ENCODE assay signal across 20 cellular contexts in genomic region chr21:30979054-30979453, GRCh38. TPM values are rescaled to one million over a fixed set of nuclear protein-coding genes. Genes with fewer than 3 reads are reported as not detected.
DNase-seq lines count a peak whose midpoint lies in the region; ATAC-seq and TF ChIP-seq lines count a peak whose summit lies in the region.
"Had no signal": no experiment of that assay in that cellular context is flagged by ENCODE, and none has a peak within 500 bp of the region (broad histone marks: within the 10 kb centered on the region; RNA-seq: fewer than 3 reads in every experiment).

No MANE protein-coding gene starts in this region.

- POLR2A ChIA-PET in CD8-positive, alpha-beta memory T cell (lab: Charles Lee): no interaction called here
- POLR2A ChIA-PET in A673 (lab: Charles Lee; ENCODE audit: low non-redundant PET): no interaction called here

- H3K4me1 Mint-ChIP-seq in CD8-positive, alpha-beta memory T cell: peaks cover 12 to 23% (median 16%) of the 10 kb centered on the region in 3 donors
- H3K4me1 Mint-ChIP-seq in activated naive CD8-positive, alpha-beta T cell treated with anti-CD3 and anti-CD28 coated beads, Interleukin-2, amount 50 U/mL, for 24 hours: peaks cover 9% of the 10 kb centered on the region

- H3K36me3 ChIP-seq in CD8-positive, alpha-beta memory T cell (ENCODE audit: insufficient read depth, low read length): no peaks in the 10 kb centered on the region
- H3K36me3 ChIP-seq in A673 (ENCODE audit: insufficient read depth, low read length, poor library complexity, severe bottlenecking): no peaks in the 10 kb centered on the region
- H3K36me3 ChIP-seq: upper lobe of left lung had no signal

- no peak overlapping the region for H3K27ac ChIP-seq in CD8-positive, alpha-beta memory T cell (ENCODE audit: low read depth, low read length)
- no peak overlapping the region for H3K27ac ChIP-seq in A673 (ENCODE audit: low read depth, low read length, poor library complexity, severe bottlenecking)
- H3K27ac ChIP-seq: HL-60, upper lobe of left lung had no signal

- ATAC-seq in activated CD4-positive, CD25-positive, alpha-beta regulatory T cell treated with anti-CD3 and anti-CD28 coated beads, Interleukin-2, amount 50 U/mL, for 24 hours: peak; percentile 35 to 48
- peak; percentile 58 for ATAC-seq in HG03378 (IDR thresholded peaks at IDR 0.05; ENCODE audit: unreplicated experiment)
- no peak for ATAC-seq in activated naive CD8-positive, alpha-beta T cell treated with anti-CD3 and anti-CD28 coated beads, Interleukin-2, amount 50 U/mL, for 24 hours
- no peak for ATAC-seq in GM19452 (IDR thresholded peaks at IDR 0.05; ENCODE audit: unreplicated experiment)

- peaks cover 0 to under 1% of the 10 kb centered on the region in 2 donors for H3K27me3 Mint-ChIP-seq in CD8-positive, alpha-beta memory T cell
- peaks cover 2% of the 10 kb centered on the region for H3K27me3 Mint-ChIP-seq in activated naive CD8-positive, alpha-beta T cell treated with anti-CD3 and anti-CD28 coated beads, Interleukin-2, amount 50 U/mL, for 24 hours

- peak overlapping the region; percentile 34 for H3K4me3 ChIP-seq in CD8-positive, alpha-beta memory T cell (ENCODE audit: low read length)
- no peak overlapping the region for H3K4me3 ChIP-seq in A673 (ENCODE audit: low read depth, low read length, poor library complexity, severe bottlenecking)
- H3K4me3 ChIP-seq: upper lobe of left lung had no signal

- H3K9me3 ChIP-seq in CD8-positive, alpha-beta memory T cell (ENCODE audit: low read length): no peaks in the 10 kb centered on the region
- H3K9me3 ChIP-seq in A673 (ENCODE audit: low read depth, low read length, poor library complexity, severe bottlenecking): peaks cover 4% of the 10 kb centered on the region
- H3K9me3 ChIP-seq: upper lobe of left lung had no signal

- CTCF ChIA-PET in CD8-positive, alpha-beta memory T cell (lab: Charles Lee): no interaction called here
- CTCF ChIA-PET in A673 (lab: Charles Lee): no interaction called here

- H3K27ac Mint-ChIP-seq in CD8-positive, alpha-beta memory T cell: peak overlapping the region in 7 of 8 donors; percentile 39 to 88 (median 63)
- H3K27ac Mint-ChIP-seq in activated naive CD8-positive, alpha-beta T cell treated with anti-CD3 and anti-CD28 coated beads, Interleukin-2, amount 50 U/mL, for 24 hours: peak overlapping the region; percentile 39

- H3K27me3 ChIP-seq in CD8-positive, alpha-beta memory T cell (ENCODE audit: insufficient read depth, low read length, poor library complexity, severe bottlenecking): no peaks in the 10 kb centered on the region
- H3K27me3 ChIP-seq in A673 (replicated peaks; ENCODE audit: insufficient read depth, low read depth, low read length, poor library complexity): no peaks in the 10 kb centered on the region
- H3K27me3 ChIP-seq: upper lobe of left lung had no signal

- intact Hi-C loops in A673 (cut with micrococcal nuclease; ENCODE audit: unreplicated experiment): no loop called here

- no TSS peak for BruUV-seq in A673 (replicated peaks; lab: Mats Ljungman, UMichigan)

- peak overlapping the region in 6 of 7 donors; percentile 57 to 84 (median 65) for H3K4me3 Mint-ChIP-seq in CD8-positive, alpha-beta memory T cell
- H3K4me3 Mint-ChIP-seq in activated naive CD8-positive, alpha-beta T cell treated with anti-CD3 and anti-CD28 coated beads, Interleukin-2, amount 50 U/mL, for 24 hours: peak overlapping the region; percentile 13

- H3K9me3 Mint-ChIP-seq in CD8-positive, alpha-beta memory T cell: peaks cover 0 to 1% (median 0%) of the 10 kb centered on the region in 5 donors
- H3K9me3 Mint-ChIP-seq in activated naive CD8-positive, alpha-beta T cell treated with anti-CD3 and anti-CD28 coated beads, Interleukin-2, amount 50 U/mL, for 24 hours: no peaks in the 10 kb centered on the region

- TF ChIP-seq CTCF in A673 (conservative IDR thresholded peaks at IDR 0.05; ENCODE audit: low read depth, low read length): no peak

- H3K4me1 ChIP-seq in CD8-positive, alpha-beta memory T cell (ENCODE audit: insufficient read depth, low read length): peaks cover 6% of the 10 kb centered on the region
- peaks cover 10% of the 10 kb centered on the region for H3K4me1 ChIP-seq in A673 (ENCODE audit: insufficient read depth, low read length, poor library complexity, severe bottlenecking)
- H3K4me1 ChIP-seq: upper lobe of left lung had no signal

- DNase-seq in activated CD4-positive, CD25-positive, alpha-beta regulatory T cell treated with anti-CD3 and anti-CD28 coated beads, Interleukin-2, amount 50 U/mL, for 72 hours: no peak
- DNase-seq in CD8-positive, alpha-beta memory T cell: peak in 2 of 5 donors; percentile 1 to 44
- no peak for DNase-seq in activated naive CD8-positive, alpha-beta T cell treated with anti-CD3 and anti-CD28 coated beads, Interleukin-2, amount 50 U/mL, for 24 hours
- DNase-seq in AG08396 (ENCODE audit: low spot score) (no peak), A673 (ENCODE audit: low spot score) (no peak)
- DNase-seq: activated CD8-positive, alpha-beta memory T cell treated with anti-CD3 and anti-CD28 coated beads, Interleukin-2, amount 50 U/mL, for 48 hours; amygdala; NCI-H146; NCI-H446 treated with DMSO at 0.1 percent for 48 hours; posterior cingulate gyrus; small intestine; upper lobe of left lung had no signal

- peaks cover 0 to 6% (median 2%) of the 10 kb centered on the region in 3 donors for H3K36me3 Mint-ChIP-seq in CD8-positive, alpha-beta memory T cell
- H3K36me3 Mint-ChIP-seq in activated naive CD8-positive, alpha-beta T cell treated with anti-CD3 and anti-CD28 coated beads, Interleukin-2, amount 50 U/mL, for 24 hours (ENCODE audit: low read depth): peaks cover 2% of the 10 kb centered on the region

RNA-seq across cellular contexts. Expression of gene KRTAP19-8, which starts 59.2 kb away (rescaled TPM):
- not detected for total RNA-seq in CD8-positive, alpha-beta memory T cell
- polyA plus RNA-seq in CD8-positive, alpha-beta memory T cell: not detected
- not detected in 2 replicates for total RNA-seq in A673 (2021)
- total RNA-seq: chondrocyte, fibroblast of villous mesenchyme, OCI-LY7, SK-MEL-5 had no signal
- polyA plus RNA-seq: small intestine had no signal

Comparison
In these comparisons a context has a peak if more than half of its experiments do, and no peak if none do; other contexts are left out.
1. ATAC-seq: peak in activated CD4-positive, CD25-positive, alpha-beta regulatory T cell treated with anti-CD3 and anti-CD28 coated beads, Interleukin-2, amount 50 U/mL, for 24 hours (2 of 2) and HG03378 (single experiment); none in activated naive CD8-positive, alpha-beta T cell treated with anti-CD3 and anti-CD28 coated beads, Interleukin-2, amount 50 U/mL, for 24 hours (single experiment) and GM19452 (single experiment).